Comparison of ENCODE assay signal across 12 cellular contexts in the genomic region with DNA sequence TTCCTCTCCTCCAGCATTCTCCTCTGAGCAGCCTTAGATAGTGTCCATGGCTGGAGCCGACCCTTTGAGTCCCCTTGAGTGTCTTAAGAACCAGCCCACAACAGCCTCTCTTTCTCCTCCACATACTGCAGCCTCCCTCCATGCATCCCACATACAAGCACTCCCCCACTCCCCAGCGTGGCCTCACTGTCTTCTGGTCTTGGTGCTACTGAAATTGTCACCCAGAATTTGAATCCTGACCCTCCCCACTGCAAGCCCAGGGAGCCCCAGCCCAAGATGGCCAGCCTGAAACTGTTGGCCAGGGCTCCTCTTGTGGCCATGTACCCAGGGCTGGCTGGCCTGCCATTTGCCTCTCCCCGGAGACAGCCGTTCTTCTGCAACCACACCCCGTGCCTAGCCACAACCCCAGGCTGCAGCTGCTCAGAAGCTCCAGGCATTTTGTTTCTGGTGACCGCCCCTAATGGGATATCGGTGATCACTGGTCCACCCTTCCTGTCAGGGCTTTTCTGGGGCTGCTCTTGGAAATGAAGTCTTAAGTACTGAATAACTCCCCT. TPM values are rescaled to one million over a fixed set of nuclear protein-coding genes. Genes with fewer than 3 reads are reported as not detected.
DNase-seq lines count a peak whose midpoint lies in the region; ATAC-seq and TF ChIP-seq lines count a peak whose summit lies in the region.
"Had no signal": no experiment of that assay in that cellular context is flagged by ENCODE, and none has a peak within 500 bp of the region (broad histone marks: within the 10 kb centered on the region; RNA-seq: fewer than 3 reads in every experiment).

No MANE protein-coding gene starts in this region.

- H3K4me1 Mint-ChIP-seq in CD8-positive, alpha-beta T cell (ENCODE audit: low read depth), result peaks cover 23% of the 10 kb centered on the region
- H3K4me1 Mint-ChIP-seq in activated CD4-positive, alpha-beta memory T cell treated with anti-CD3 and anti-CD28 coated beads, Interleukin-2, amount 10 ng/mL, durations not matched to agents 7 days and 5 days, result peaks cover 28% of the 10 kb centered on the region
- H3K4me1 Mint-ChIP-seq in memory B cell, result peaks cover 19% of the 10 kb centered on the region

- no peaks in the 10 kb centered on the region for H3K27me3 ChIP-seq in CD8-positive, alpha-beta T cell (ENCODE audit: insufficient read depth, low read length)

- POLR2A ChIA-PET in CD8-positive, alpha-beta T cell (lab: Charles Lee), result no interaction called here
- POLR2A ChIA-PET in activated CD4-positive, alpha-beta memory T cell treated with anti-CD3 and anti-CD28 coated beads, Interleukin-2, amount 10 ng/mL, durations not matched to agents 7 days and 5 days (lab: Charles Lee), result no interaction called here

- H3K9me3 Mint-ChIP-seq in CD8-positive, alpha-beta T cell, result no peaks in the 10 kb centered on the region
- H3K9me3 Mint-ChIP-seq in activated CD4-positive, alpha-beta memory T cell treated with anti-CD3 and anti-CD28 coated beads, Interleukin-2, amount 10 ng/mL, durations not matched to agents 7 days and 5 days, result no peaks in the 10 kb centered on the region
- no peaks in the 10 kb centered on the region for H3K9me3 Mint-ChIP-seq in memory B cell
- H3K9me3 Mint-ChIP-seq: activated T-cell treated with anti-CD3 and anti-CD28 coated beads, Interleukin-2, amount 50 U/mL, for 4 hours had no signal

- peaks cover 4% of the 10 kb centered on the region for H3K4me1 ChIP-seq in CD8-positive, alpha-beta T cell (ENCODE audit: insufficient read depth, low read length)

- no peak for DNase-seq in CD8-positive, alpha-beta T cell
- DNase-seq in activated CD4-positive, alpha-beta memory T cell treated with anti-CD3 and anti-CD28 coated beads, Interleukin-2, amount 10 ng/mL, durations not matched to agents 7 days and 5 days, result no peak
- DNase-seq in memory B cell (ENCODE audit: low spot score in 2 of 2) (no peak), H4 (ENCODE audit: low spot score) (no peak), G401 (ENCODE audit: low spot score) (no peak)
- DNase-seq: activated T-cell treated with anti-CD3 and anti-CD28 coated beads, Interleukin-2, amount 50 U/mL, for 4 hours; cortex of kidney; DND-41; NCI-H69 had no signal

- CTCF ChIA-PET in CD8-positive, alpha-beta T cell (lab: Charles Lee), result interaction anchor here (1.9 kb wide), 1 partner anchor 13 kb away, joined by 5 read pairs; no protein-coding TSS in a partner anchor
- CTCF ChIA-PET in activated CD4-positive, alpha-beta memory T cell treated with anti-CD3 and anti-CD28 coated beads, Interleukin-2, amount 10 ng/mL, durations not matched to agents 7 days and 5 days (lab: Charles Lee), result interaction anchor here (0.7 to 2.5 kb wide), 2 partner anchors 11 to 13 kb away, joined by 3 to 11 read pairs; no protein-coding TSS in a partner anchor

- no peak overlapping the region for H3K27ac ChIP-seq in CD8-positive, alpha-beta T cell (ENCODE audit: low read depth, low read length)

- H3K27ac Mint-ChIP-seq in CD8-positive, alpha-beta T cell, result peak overlapping the region; percentile 82
- H3K27ac Mint-ChIP-seq in activated CD4-positive, alpha-beta memory T cell treated with anti-CD3 and anti-CD28 coated beads, Interleukin-2, amount 10 ng/mL, durations not matched to agents 7 days and 5 days, result peak overlapping the region; percentile 37
- peak overlapping the region; percentile 12 for H3K27ac Mint-ChIP-seq in memory B cell

- in situ Hi-C loops in G401 (cut with HindIII; ENCODE audit: low sequenced_read_pairs), result no loop called here

- H3K36me3 Mint-ChIP-seq in CD8-positive, alpha-beta T cell, result peaks cover 73% of the 10 kb centered on the region
- peaks cover 57% of the 10 kb centered on the region for H3K36me3 Mint-ChIP-seq in activated CD4-positive, alpha-beta memory T cell treated with anti-CD3 and anti-CD28 coated beads, Interleukin-2, amount 10 ng/mL, durations not matched to agents 7 days and 5 days (ENCODE audit: low read depth)
- peaks cover 25% of the 10 kb centered on the region for H3K36me3 Mint-ChIP-seq in memory B cell

- H3K4me3 ChIP-seq in CD8-positive, alpha-beta T cell (ENCODE audit: low read depth, low read length), result no peak overlapping the region

- no peak for TF ChIP-seq CTCF in CD8-positive, alpha-beta T cell (IDR thresholded peaks at IDR 0.05)

- intact Hi-C loops in CD8-positive, alpha-beta T cell (cut with DNase I, micrococcal nuclease), result no loop called here

- H3K9me3 ChIP-seq in CD8-positive, alpha-beta T cell (ENCODE audit: low read length), result no peaks in the 10 kb centered on the region

- peaks cover 57% of the 10 kb centered on the region for H3K36me3 ChIP-seq in CD8-positive, alpha-beta T cell (ENCODE audit: insufficient read depth, low read length)

- H3K4me3 Mint-ChIP-seq in CD8-positive, alpha-beta T cell, result no peak overlapping the region
- H3K4me3 Mint-ChIP-seq in activated CD4-positive, alpha-beta memory T cell treated with anti-CD3 and anti-CD28 coated beads, Interleukin-2, amount 10 ng/mL, durations not matched to agents 7 days and 5 days, result no peak overlapping the region
- peak overlapping the region; percentile 33 for H3K4me3 Mint-ChIP-seq in memory B cell
- H3K4me3 Mint-ChIP-seq: activated T-cell treated with anti-CD3 and anti-CD28 coated beads, Interleukin-2, amount 50 U/mL, for 4 hours had no signal

- no peak for ATAC-seq in CD8-positive, alpha-beta T cell
- peak; percentile 28 for ATAC-seq in GM21528 (IDR thresholded peaks at IDR 0.05; ENCODE audit: low FRiP score, unreplicated experiment)
- no peak for ATAC-seq in memory B cell (ENCODE audit: low read depth)
- no peak for ATAC-seq in HG02870 (IDR thresholded peaks at IDR 0.05; ENCODE audit: unreplicated experiment)
- ATAC-seq in HG03439 (IDR thresholded peaks at IDR 0.05; ENCODE audit: unreplicated experiment), result no peak
- ATAC-seq: activated T-cell treated with anti-CD3 and anti-CD28 coated beads, Interleukin-2, amount 50 U/mL, for 4 hours had no signal

- H3K27me3 Mint-ChIP-seq in CD8-positive, alpha-beta T cell (ENCODE audit: low read depth), result no peaks in the 10 kb centered on the region
- H3K27me3 Mint-ChIP-seq in activated CD4-positive, alpha-beta memory T cell treated with anti-CD3 and anti-CD28 coated beads, Interleukin-2, amount 10 ng/mL, durations not matched to agents 7 days and 5 days, result no peaks in the 10 kb centered on the region
- H3K27me3 Mint-ChIP-seq in memory B cell, result no peaks in the 10 kb centered on the region

RNA-seq across cellular contexts. Expression of gene SH2D4B, which starts 18.8 kb away (rescaled TPM):
- under 1 TPM in 1 of 2 experiments, not detected in 1; 0.36 TPM for total RNA-seq in CD8-positive, alpha-beta T cell
- under 1 TPM; 0.13 to 0.15 TPM for total RNA-seq in activated CD4-positive, alpha-beta memory T cell treated with anti-CD3 and anti-CD28 coated beads, Interleukin-2, amount 10 ng/mL, durations not matched to agents 7 days and 5 days
- total RNA-seq in H4 (2014; rRNA removed; shearing (Covaris generic)), result not detected in 2 replicates
- not detected in 2 replicates for total RNA-seq in G401 (2014; rRNA removed; shearing (Covaris generic))

Comparison
In these comparisons a context has a peak if more than half of its experiments do, and no peak if none do; other contexts are left out.
1. H3K27ac Mint-ChIP-seq: peak in every context shown above with its lines; median percentile 82 in CD8-positive, alpha-beta T cell; 37 in activated CD4-positive, alpha-beta memory T cell treated with anti-CD3 and anti-CD28 coated beads, Interleukin-2, amount 10 ng/mL, durations not matched to agents 7 days and 5 days; 12 in memory B cell.